In genomic region chr17:77602883-77603640, GRCh38 we compare ENCODE assay signal across 14 cellular contexts.
DNase-seq lines count a peak whose midpoint lies in the region; ATAC-seq and TF ChIP-seq lines count a peak whose summit lies in the region.
"Had no signal": no experiment of that assay in that cellular context is flagged by ENCODE, and none has a peak within 500 bp of the region (broad histone marks: within the 10 kb centered on the region; RNA-seq: fewer than 3 reads in every experiment).

No MANE protein-coding gene starts in this region.

- H3K9me2 ChIP-seq in hepatocyte (replicated peaks; ENCODE audit: insufficient read depth): no peaks in the 10 kb centered on the region

- H3K9me3 ChIP-seq in cardiac muscle cell (ENCODE audit: low read depth) (no peaks in the 10 kb centered on the region), hepatocyte (ENCODE audit: low read depth) (no peaks in the 10 kb centered on the region)

- peaks cover 21% of the 10 kb centered on the region for H3K4me1 ChIP-seq in cardiac muscle cell (ENCODE audit: low read depth)
- H3K4me1 ChIP-seq in hepatocyte (ENCODE audit: insufficient read depth): peaks cover 26% of the 10 kb centered on the region

- WGBS in hepatocyte (ENCODE audit: low lambda C conversion rate, missing lambda C conversion rate): 84% methylated on average over 24 of the region's 24 CpGs

- DNase-seq in cardiac muscle cell (ENCODE audit: low read depth in 1 of 2, low spot score in 1 of 2) (no peak), Right ventricle myocardium superior (no peak), hepatocyte (ENCODE audit: low spot score) (no peak), sciatic nerve (ENCODE audit: low spot score) (peak; percentile 59), SIG-M5 treated with dmso at 0.1 percent for 504 hours (lab: John Stamatoyannopoulos, UW; ENCODE audit: unreplicated experiment) (no peak)
- no peak for DNase-seq in activated naive CD4-positive, alpha-beta T cell (lab: John Stamatoyannopoulos, UW)
- DNase-seq: cerebellar nuclear complex, GOT3, NCI-H146, occipital lobe had no signal

- no peaks in the 10 kb centered on the region for H4K20me1 ChIP-seq in hepatocyte (ENCODE audit: insufficient read depth, poor library complexity, severe bottlenecking)

- H3K27ac ChIP-seq in cardiac muscle cell (peak overlapping the region; percentile 80), hepatocyte (peak overlapping the region; percentile 83)

- H3K4me3 ChIP-seq in cardiac muscle cell: no peak overlapping the region
- H3K4me3 ChIP-seq in hepatocyte: no peak overlapping the region

- no peaks in the 10 kb centered on the region for H3K79me2 ChIP-seq in hepatocyte

- TF ChIP-seq CTCF in cardiac muscle cell (IDR thresholded peaks at IDR 0.05; ENCODE audit: low read depth, low read length): no peak
- TF ChIP-seq CTCF in hepatocyte (IDR thresholded peaks at IDR 0.05; ENCODE audit: poor library complexity): no peak

- H3K36me3 ChIP-seq in cardiac muscle cell (no peaks in the 10 kb centered on the region), hepatocyte (replicated peaks; ENCODE audit: insufficient read depth, low read depth) (no peaks in the 10 kb centered on the region)

- H3K27me3 ChIP-seq in cardiac muscle cell (no peaks in the 10 kb centered on the region), hepatocyte (no peaks in the 10 kb centered on the region)

- intact Hi-C loops in Right ventricle myocardium superior (cut with DNase I): loop anchor here (5.0 kb wide), 1 partner anchor 359 kb away; no protein-coding TSS in a partner anchor
- intact Hi-C loops in sciatic nerve (cut with DNase I): no loop called here

- no peak for ATAC-seq in Right ventricle myocardium superior (ENCODE audit: poor library complexity)
- peak; percentile 36 for ATAC-seq in sciatic nerve
- ATAC-seq in GM21390 (IDR thresholded peaks at IDR 0.05; ENCODE audit: unreplicated experiment): no peak
- no peak for ATAC-seq in HG03097 (IDR thresholded peaks at IDR 0.05; ENCODE audit: low FRiP score, unreplicated experiment)
- ATAC-seq: activated CD4-positive, CD25-positive, alpha-beta regulatory T cell treated with anti-CD3 and anti-CD28 coated beads, Interleukin-2, amount 50 U/mL, for 24 hours; activated T-helper 17 cell treated with anti-CD3 and anti-CD28 coated beads, Interleukin-2, amount 50 U/mL, for 72 hours had no signal

- no peak overlapping the region for H2AFZ ChIP-seq in hepatocyte

- H3K4me2 ChIP-seq in hepatocyte: peak overlapping the region; percentile 59
